ENCODE assay signal across 18 cellular contexts in genomic region chr12:117792877-117793424, GRCh38.
DNase-seq lines count a peak whose midpoint lies in the region; ATAC-seq, FAIRE-seq and TF ChIP-seq lines count a peak whose summit lies in the region.
"Had no signal": no experiment of that assay in that cellular context is flagged by ENCODE, and none has a peak within 500 bp of the region (broad histone marks: within the 10 kb centered on the region; RNA-seq: fewer than 3 reads in every experiment).

No MANE protein-coding gene starts in this region.

- H4K20me1 ChIP-seq in HepG2 (ENCODE audit: insufficient read depth, low read length) (no peaks in the 10 kb centered on the region), K562 (replicated peaks; ENCODE audit: control insufficient read depth, insufficient read depth, low read length) (no peaks in the 10 kb centered on the region)

- TF ChIP-seq POLR2A in HepG2 (IDR thresholded peaks at IDR 0.05; ENCODE audit: insufficient read depth in 1 of 2, low read depth in 2 of 2, low read length in 2 of 2) (no peak), right lobe of liver (IDR thresholded peaks at IDR 0.05) (no peak), K562 (conservative IDR thresholded peaks at IDR 0.05) (no peak), thyroid gland (IDR thresholded peaks at IDR 0.05) (no peak)

- TF ChIP-seq EP300 in HepG2 (IDR thresholded peaks at IDR 0.05; ENCODE audit: low read depth in 2 of 2, low read length in 2 of 2), result no peak
- TF ChIP-seq EP300 in HepG2 (CRISPR knock-in tag; IDR thresholded peaks at IDR 0.05; ENCODE audit: borderline replicate concordance), result no peak
- TF ChIP-seq EP300 in K562 (IDR thresholded peaks at IDR 0.05; ENCODE audit: low read length), result no peak

- TF ChIP-seq CTCF in HepG2 (CRISPR knock-in tag; IDR thresholded peaks at IDR 0.05) (no peak), right lobe of liver (IDR thresholded peaks at IDR 0.05) (no peak), K562 (IDR thresholded peaks at IDR 0.05 in 2 of 3, conservative IDR thresholded peaks at IDR 0.05 in 1 of 3; ENCODE audit: insufficient read depth in 2 of 3, low read depth in 1 of 3, low read length in 3 of 3) (no peak), thyroid gland (IDR thresholded peaks at IDR 0.05) (no peak)

- H3K27ac ChIP-seq in HepG2 (ENCODE audit: extremely low read length, insufficient read depth, low read length) (no peak overlapping the region), right lobe of liver (no peak overlapping the region), K562 (ENCODE audit: extremely low read depth, low read depth, low read length) (no peak overlapping the region), mesenchymal stem cell (ENCODE audit: low read length, poor library complexity, severe bottlenecking) (no peak overlapping the region), thyroid gland (no peak overlapping the region)
- H3K27ac ChIP-seq: 22Rv1, A549, C4-2B had no signal

- no peak overlapping the region for H2AFZ ChIP-seq in HepG2 (ENCODE audit: low read length)
- no peak overlapping the region for H2AFZ ChIP-seq in K562 (ENCODE audit: low read depth, low read length)
- H2AFZ ChIP-seq in mesenchymal stem cell (ENCODE audit: low read depth, low read length), result no peak overlapping the region

- H3K14ac ChIP-seq in mesenchymal stem cell (ENCODE audit: low read length in 2 of 2), result peak overlapping the region in 1 of 2 experiments; percentile 24

- H2BK15ac ChIP-seq in mesenchymal stem cell (ENCODE audit: low read depth, poor library complexity, severe bottlenecking), result no peak overlapping the region

- POLR2A ChIA-PET in HepG2 (lab: Yijun Ruan, JAX) (no interaction called here), K562 (lab: Yijun Ruan, JAX) (no interaction called here)

- H3K4me3 ChIP-seq in HepG2 (replicated peaks in 1 of 3; ENCODE audit: insufficient read depth in 1 of 3, low read depth in 2 of 3, low read length in 3 of 3) (no peak overlapping the region), right lobe of liver (no peak overlapping the region), K562 (no peak overlapping the region), mesenchymal stem cell (ENCODE audit: insufficient read depth in 1 of 2, low read depth in 1 of 2, low read length in 2 of 2) (no peak overlapping the region), thyroid gland (replicated peaks in 1 of 3) (no peak overlapping the region)
- H3K4me3 ChIP-seq: A549 had no signal

- ATAC-seq in HepG2 (no peak), right lobe of liver (no peak), K562 (no peak)

- TF ChIP-seq RAD21 in HepG2 (CRISPR knock-in tag; IDR thresholded peaks at IDR 0.05) (no peak), K562 (CRISPR knock-in tag; conservative IDR thresholded peaks at IDR 0.05 in 1 of 2, IDR thresholded peaks at IDR 0.05 in 1 of 2) (no peak)

- H3K36me3 ChIP-seq in HepG2 (replicated peaks in 1 of 2; ENCODE audit: control insufficient read depth in 1 of 2, insufficient read depth in 2 of 2, low read length in 2 of 2), result no peaks in the 10 kb centered on the region
- no peaks in the 10 kb centered on the region for H3K36me3 ChIP-seq in right lobe of liver
- H3K36me3 ChIP-seq in K562 (ENCODE audit: control insufficient read depth, insufficient read depth, low read length), result no peaks in the 10 kb centered on the region
- H3K36me3 ChIP-seq in mesenchymal stem cell (ENCODE audit: control insufficient read depth in 1 of 2, insufficient read depth in 2 of 2, low read depth in 1 of 2, low read length in 2 of 2), result peaks cover 0 to 6% of the 10 kb centered on the region in 2 experiments
- H3K36me3 ChIP-seq in thyroid gland, result no peaks in the 10 kb centered on the region

- H3K9me3 ChIP-seq in HepG2 (ENCODE audit: low read length) (peaks cover 8% of the 10 kb centered on the region), right lobe of liver (no peaks in the 10 kb centered on the region), K562 (replicated peaks; ENCODE audit: control insufficient read depth, insufficient read depth, low read depth, low read length) (peaks cover 15% of the 10 kb centered on the region; the same call in 1 of the 2 replicates), mesenchymal stem cell (ENCODE audit: control insufficient read depth, low read length) (no peaks in the 10 kb centered on the region), thyroid gland (no peaks in the 10 kb centered on the region)
- H3K9me3 ChIP-seq: A549, Caco-2 had no signal

- H3K9me1 ChIP-seq in K562 (ENCODE audit: control insufficient read depth, insufficient read depth, low read length), result no peaks in the 10 kb centered on the region

- no peak overlapping the region for H3K9ac ChIP-seq in HepG2 (ENCODE audit: insufficient read depth, low read depth, low read length)
- H3K9ac ChIP-seq in K562 (ENCODE audit: insufficient read depth in 1 of 2, low read depth in 2 of 2, low read length in 2 of 2), result no peak overlapping the region
- H3K9ac ChIP-seq in mesenchymal stem cell (ENCODE audit: low read length), result no peak overlapping the region

- H3K18ac ChIP-seq in mesenchymal stem cell (ENCODE audit: low read depth in 1 of 2, low read length in 2 of 2), result no peak overlapping the region

- CTCF ChIA-PET in HepG2 (lab: Yijun Ruan, JAX; ENCODE audit: low intra/inter-chr PET ratio, low total read pairs), result no interaction called here
- CTCF ChIA-PET in K562 (lab: Yijun Ruan, JAX; ENCODE audit: low intra/inter-chr PET ratio), result no interaction called here

- H3K4me2 ChIP-seq in HepG2 (ENCODE audit: low read depth, low read length), result no peak overlapping the region
- no peak overlapping the region for H3K4me2 ChIP-seq in K562 (ENCODE audit: insufficient read depth, low read length)
- no peak overlapping the region for H3K4me2 ChIP-seq in mesenchymal stem cell (ENCODE audit: low read length, poor library complexity, severe bottlenecking)

- WGBS in HepG2 (ENCODE audit: low lambda C conversion rate), result 32% methylated on average over 8 of the region's 8 CpGs
- 90% methylated on average over 3 of the region's 8 CpGs for WGBS in right lobe of liver (ENCODE audit: insufficient coverage, low coverage, low lambda C conversion rate, missing lambda C conversion rate)
- 3% methylated on average over 8 of the region's 8 CpGs for WGBS in K562 (ENCODE audit: insufficient coverage, low coverage, missing lambda C conversion rate)
- 81% methylated on average over 8 of the region's 8 CpGs for WGBS in mesenchymal stem cell
- 86 to 90% methylated on average over 8 of the region's 8 CpGs for WGBS in thyroid gland, 2 donors

- no TSS peak for BruUV-seq in HepG2 (replicated peaks; lab: Mats Ljungman, UMichigan)
- BruUV-seq in K562 (replicated peaks; lab: Mats Ljungman, UMichigan), result no TSS peak

- H4K8ac ChIP-seq in mesenchymal stem cell (ENCODE audit: low read length), result no peak overlapping the region

- H3K27me3 ChIP-seq in HepG2 (ENCODE audit: control insufficient read depth in 1 of 2, insufficient read depth in 2 of 2, low read length in 2 of 2), result no peaks in the 10 kb centered on the region; a peak in 2 of 5 replicates
- no peaks in the 10 kb centered on the region for H3K27me3 ChIP-seq in right lobe of liver
- H3K27me3 ChIP-seq in K562 (ENCODE audit: control insufficient read depth in 2 of 2, insufficient read depth in 2 of 2, low read length in 2 of 2), result no peaks in the 10 kb centered on the region
- H3K27me3 ChIP-seq in mesenchymal stem cell (ENCODE audit: control insufficient read depth in 1 of 2, insufficient read depth in 1 of 2, low read length in 2 of 2), result peaks cover 0 to 15% of the 10 kb centered on the region in 2 experiments
- H3K27me3 ChIP-seq in thyroid gland, result no peaks in the 10 kb centered on the region

- no peaks in the 10 kb centered on the region for H3K4me1 ChIP-seq in HepG2 (ENCODE audit: insufficient read depth, low read length)
- no peaks in the 10 kb centered on the region for H3K4me1 ChIP-seq in right lobe of liver
- no peaks in the 10 kb centered on the region for H3K4me1 ChIP-seq in K562 (replicated peaks in 1 of 2; ENCODE audit: control insufficient read depth in 2 of 2, insufficient read depth in 2 of 2, low read length in 2 of 2)
- peaks cover 10% of the 10 kb centered on the region for H3K4me1 ChIP-seq in mesenchymal stem cell (ENCODE audit: control insufficient read depth, insufficient read depth, low read depth, low read length)
- no peaks in the 10 kb centered on the region for H3K4me1 ChIP-seq in thyroid gland
- H3K4me1 ChIP-seq: Caco-2 had no signal

- intact Hi-C loops in HepG2 (cut with micrococcal nuclease; ENCODE audit: unreplicated experiment) (no loop called here), right lobe of liver (cut with DNase I) (no loop called here), K562 (cut with micrococcal nuclease) (no loop called here), thyroid gland (cut with DNase I) (no loop called here)

- H3K79me2 ChIP-seq in HepG2 (ENCODE audit: insufficient read depth, low read length) (no peaks in the 10 kb centered on the region), K562 (ENCODE audit: control insufficient read depth, insufficient read depth, low read length) (no peaks in the 10 kb centered on the region)

- FAIRE-seq in HepG2 (lab: Jason Lieb, UNC) (no peak), K562 (lab: Jason Lieb, UNC) (no peak)
- FAIRE-seq: D721Med had no signal

- no peak overlapping the region for H2BK12ac ChIP-seq in mesenchymal stem cell (ENCODE audit: low read length in 2 of 2)

- no peaks in the 10 kb centered on the region for H3K79me1 ChIP-seq in mesenchymal stem cell (replicated peaks; ENCODE audit: low read length, poor library complexity, severe bottlenecking)

- peak overlapping the region; percentile 43 for H4K91ac ChIP-seq in mesenchymal stem cell (ENCODE audit: low read length)

- no peak overlapping the region for H3K4ac ChIP-seq in mesenchymal stem cell (ENCODE audit: low read depth in 1 of 2, low read length in 2 of 2)

- DNase-seq in HepG2 (ENCODE audit: low spot score) (no peak), right lobe of liver (no peak), K562 (ENCODE audit: extremely low read depth in 1 of 4, low spot score in 3 of 4) (no peak), mesenchymal stem cell (no peak), thyroid gland (no peak), NCI-H128 (lab: John Stamatoyannopoulos, UW; ENCODE audit: unreplicated experiment) (no peak), DMS153 (lab: John Stamatoyannopoulos, UW) (no peak)
- DNase-seq: AML-193; Caco-2; CD4-positive, alpha-beta T cell; DMS79; GDM1; HCEC 1CT; HFFc6 had no signal

- H2AK5ac ChIP-seq in mesenchymal stem cell (ENCODE audit: low read length, severe bottlenecking), result no peak overlapping the region

- H2BK5ac ChIP-seq in mesenchymal stem cell (ENCODE audit: low read depth, low read length, poor library complexity, severe bottlenecking), result no peak overlapping the region

- no peak overlapping the region for H3K23ac ChIP-seq in mesenchymal stem cell (ENCODE audit: low read length in 2 of 2)

- in situ Hi-C loops in HepG2 (cut with HindIII; ENCODE audit: extremely low pct_ligation_motif_present, low pct_unique_long_range_greater_than_20kb), result no loop called here
- in situ Hi-C loops in K562 (cut with MboI), result no loop called here

- H2BK120ac ChIP-seq in mesenchymal stem cell (ENCODE audit: low read depth, low read length), result no peak overlapping the region

TF ChIP-seq in K562, 482 proteins besides CTCF, POLR2A, EP300 and RAD21 (continues in another document):
- TF ChIP-seq CBX1 (IDR thresholded peaks at IDR 0.05; ENCODE audit: low read depth) (no peak), ZBTB17 (CRISPR knock-in tag; IDR thresholded peaks at IDR 0.05) (no peak), SIRT6 (IDR thresholded peaks at IDR 0.05; ENCODE audit: low read depth, low read length) (no peak)

Comparison
In these comparisons a context has a peak if more than half of its experiments do, and no peak if none do; other contexts are left out.
1. Of the 241 proteins assayed by ChIP-seq in both HepG2 and K562: peak only in HepG2: none; only in K562: ZBTB43; in both: none; in neither: 240.